Comparison of ENCODE assay signal across 11 cellular contexts in genomic region chr16:1330260-1330914, GRCh38.
DNase-seq lines count a peak whose midpoint lies in the region; ATAC-seq, FAIRE-seq and TF ChIP-seq lines count a peak whose summit lies in the region.
"Had no signal": no experiment of that assay in that cellular context is flagged by ENCODE, and none has a peak within 500 bp of the region (broad histone marks: within the 10 kb centered on the region; RNA-seq: fewer than 3 reads in every experiment).

No MANE protein-coding gene starts in this region.

- POLR2A ChIA-PET in AG04449 (lab: Yijun Ruan, JAX): interaction anchor here (0.5 kb wide), 1 partner anchor 33 kb away, joined by 3 read pairs; no protein-coding TSS in a partner anchor

- CTCF ChIA-PET in AG04449 (lab: Yijun Ruan, JAX): interaction anchor here (1.2 kb wide), 1 partner anchor 7 kb away, joined by 3 read pairs; no protein-coding TSS in a partner anchor

- ATAC-seq in RWPE2 (ENCODE audit: low read depth): no peak

- H3K9me3 ChIP-seq in RWPE2 (ENCODE audit: severe bottlenecking): no peaks in the 10 kb centered on the region
- H3K9me3 ChIP-seq: thyroid gland had no signal

- no peaks in the 10 kb centered on the region; the same call in 1 of the 2 replicates for H3K27me3 ChIP-seq in GM06990 (replicated peaks; ENCODE audit: control insufficient read depth, insufficient read depth, low read length)
- H3K27me3 ChIP-seq in RWPE2 (ENCODE audit: insufficient read depth, poor library complexity, severe bottlenecking): peaks cover 38% of the 10 kb centered on the region

- FAIRE-seq in HTR-8/SVneo (lab: Jason Lieb, UNC): no peak

- H3K4me3 ChIP-seq in AG04449 (ENCODE audit: low read depth, low read length) (no peak overlapping the region), GM06990 (replicated peaks; ENCODE audit: low read depth, low read length) (no peak overlapping the region), RWPE2 (ENCODE audit: severe bottlenecking) (no peak overlapping the region)
- H3K4me3 ChIP-seq: SK-N-MC, thyroid gland had no signal

- H3K27ac ChIP-seq in RWPE2 (ENCODE audit: poor library complexity, severe bottlenecking): no peak overlapping the region
- H3K27ac ChIP-seq: SK-N-MC, thyroid gland had no signal

- TF ChIP-seq CTCF in AG04449 (IDR thresholded peaks at IDR 0.05; ENCODE audit: insufficient read depth, low read length, missing control alignments) (peak; percentile 25), GM06990 (IDR thresholded peaks at IDR 0.05; ENCODE audit: insufficient read depth, low read length, poor library complexity, severe bottlenecking) (peak; percentile 58), RWPE2 (IDR thresholded peaks at IDR 0.05; ENCODE audit: poor library complexity, severe bottlenecking) (peak; percentile 30)

- DNase-seq in AG04449 (ENCODE audit: low read depth, low spot score) (no peak), GM06990 (ENCODE audit: extremely low read depth, insufficient read length) (no peak), RWPE2 (ENCODE audit: low spot score) (no peak), iPS-NIHi7 (ENCODE audit: extremely low spot score) (peak; percentile 81), HPDE6-E6E7 (ENCODE audit: extremely low spot score) (no peak), T1000 (lab: John Stamatoyannopoulos, UW) (no peak), HTR-8/SVneo (ENCODE audit: insufficient read length, low spot score) (no peak), NOMO-1 treated with dmso at 0.1 percent for 144 hours (lab: John Stamatoyannopoulos, UW; ENCODE audit: unreplicated experiment) (no peak)
- DNase-seq: NCI-H1930, thyroid gland had no signal

- H3K4me1 ChIP-seq in RWPE2 (ENCODE audit: insufficient read depth, poor library complexity, severe bottlenecking): peaks cover 6% of the 10 kb centered on the region

- H3K36me3 ChIP-seq in GM06990 (ENCODE audit: control insufficient read depth, insufficient read depth, low read length): peaks cover 3% of the 10 kb centered on the region
- peaks cover under 1% of the 10 kb centered on the region; the same call in 1 of the 2 replicates for H3K36me3 ChIP-seq in RWPE2 (ENCODE audit: low read depth)
